ENCODE assay signal across 8 cellular contexts in the genomic region with DNA sequence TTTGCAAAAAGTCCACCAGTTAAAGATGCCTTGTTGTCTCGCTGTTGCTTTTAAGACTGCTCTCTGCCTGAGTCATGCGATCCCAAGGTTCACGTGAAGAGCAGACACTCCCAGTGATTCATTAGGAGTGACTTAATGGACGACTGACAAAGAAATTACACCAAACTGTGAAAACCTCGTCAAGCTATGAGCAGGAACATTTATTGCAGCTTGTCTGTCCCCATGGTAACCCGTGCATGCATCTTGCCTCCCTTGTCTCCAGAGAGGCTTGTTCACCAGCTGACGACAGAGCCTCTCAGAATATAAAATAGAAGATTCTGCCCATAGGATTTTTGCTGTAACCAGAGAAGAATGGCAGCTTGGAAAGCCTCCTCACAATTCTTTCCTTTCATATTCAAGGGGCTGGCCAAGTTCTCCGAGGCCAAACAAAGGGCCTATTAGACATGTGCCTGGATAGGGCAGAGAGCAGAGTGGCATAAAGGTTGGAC.
DNase-seq lines count a peak whose midpoint lies in the region; TF ChIP-seq lines count a peak whose summit lies in the region.

No MANE protein-coding gene starts in this region.

- no peaks in the 10 kb centered on the region for H3K9me3 Mint-ChIP-seq in neural crest cell
- no peaks in the 10 kb centered on the region for H3K9me3 Mint-ChIP-seq in activated naive CD4-positive, alpha-beta T cell treated with anti-CD3 and anti-CD28 coated beads for 36 hours
- H3K9me3 Mint-ChIP-seq in activated T-helper 1 cell treated with anti-CD3 and anti-CD28 coated beads, Interleukin-12 subunit alpha, Interleukin-12 subunit beta, Interleukin-2, Interleukin-4 antibody, amounts not matched to agents 30 ng/mL and 10 ng/mL and 1 ng/mL, durations not matched to agents 14 hours and 24 hours and 36 hours: no peaks in the 10 kb centered on the region

- H3K36me3 Mint-ChIP-seq in neural crest cell (ENCODE audit: low read depth): no peaks in the 10 kb centered on the region
- H3K36me3 Mint-ChIP-seq in activated naive CD4-positive, alpha-beta T cell treated with anti-CD3 and anti-CD28 coated beads for 36 hours (ENCODE audit: low read depth): no peaks in the 10 kb centered on the region
- no peaks in the 10 kb centered on the region for H3K36me3 Mint-ChIP-seq in activated T-helper 1 cell treated with anti-CD3 and anti-CD28 coated beads, Interleukin-12 subunit alpha, Interleukin-12 subunit beta, Interleukin-2, Interleukin-4 antibody, amounts not matched to agents 30 ng/mL and 10 ng/mL and 1 ng/mL, durations not matched to agents 14 hours and 24 hours and 36 hours (ENCODE audit: low read depth)

- H3K27ac ChIP-seq in epithelial cell of prostate: peak overlapping the region; percentile 61

- CTCF ChIA-PET in activated naive CD4-positive, alpha-beta T cell treated with anti-CD3 and anti-CD28 coated beads for 36 hours (lab: Charles Lee): no interaction called here

- TF ChIP-seq CTCF in neural crest cell (conservative IDR thresholded peaks at IDR 0.05): no peak

- H3K27ac Mint-ChIP-seq in neural crest cell (ENCODE audit: unreplicated experiment): peak overlapping the region; percentile 72
- H3K27ac Mint-ChIP-seq in activated naive CD4-positive, alpha-beta T cell treated with anti-CD3 and anti-CD28 coated beads for 36 hours: no peak overlapping the region
- H3K27ac Mint-ChIP-seq in activated T-helper 1 cell treated with anti-CD3 and anti-CD28 coated beads, Interleukin-12 subunit alpha, Interleukin-12 subunit beta, Interleukin-2, Interleukin-4 antibody, amounts not matched to agents 30 ng/mL and 10 ng/mL and 1 ng/mL, durations not matched to agents 14 hours and 24 hours and 36 hours: no peak overlapping the region

- DNase-seq in COLO668 (lab: John Stamatoyannopoulos, UW; ENCODE audit: unreplicated experiment) (peak; percentile 1), NCI-H226 (peak; percentile 54), epithelial cell of prostate (ENCODE audit: low read depth, low spot score) (peak; percentile 97), neural crest cell (ENCODE audit: low read depth, low spot score) (peak; percentile 28), SKM-1 (lab: John Stamatoyannopoulos, UW; ENCODE audit: unreplicated experiment) (no peak)
- no peak for DNase-seq in activated naive CD4-positive, alpha-beta T cell treated with anti-CD3 and anti-CD28 coated beads for 36 hours
- no peak for DNase-seq in activated T-helper 1 cell treated with anti-CD3 and anti-CD28 coated beads, Interleukin-12 subunit alpha, Interleukin-12 subunit beta, Interleukin-2, Interleukin-4 antibody, amounts not matched to agents 30 ng/mL and 10 ng/mL and 1 ng/mL, durations not matched to agents 14 hours and 24 hours and 36 hours (ENCODE audit: low spot score)
- no peak for DNase-seq in activated CD4-positive, alpha-beta T cell treated with anti-CD3 and anti-CD28 coated beads for 4 hours

- intact Hi-C loops in activated naive CD4-positive, alpha-beta T cell treated with anti-CD3 and anti-CD28 coated beads for 36 hours (cut with micrococcal nuclease): no loop called here
- intact Hi-C loops in activated T-helper 1 cell treated with anti-CD3 and anti-CD28 coated beads, Interleukin-12 subunit alpha, Interleukin-12 subunit beta, Interleukin-2, Interleukin-4 antibody, amounts not matched to agents 30 ng/mL and 10 ng/mL and 1 ng/mL, durations not matched to agents 14 hours and 24 hours and 36 hours (cut with micrococcal nuclease): no loop called here

- H3K4me1 Mint-ChIP-seq in neural crest cell: peaks cover 38% of the 10 kb centered on the region
- H3K4me1 Mint-ChIP-seq in activated naive CD4-positive, alpha-beta T cell treated with anti-CD3 and anti-CD28 coated beads for 36 hours (ENCODE audit: low read depth): no peaks in the 10 kb centered on the region
- no peaks in the 10 kb centered on the region for H3K4me1 Mint-ChIP-seq in activated T-helper 1 cell treated with anti-CD3 and anti-CD28 coated beads, Interleukin-12 subunit alpha, Interleukin-12 subunit beta, Interleukin-2, Interleukin-4 antibody, amounts not matched to agents 30 ng/mL and 10 ng/mL and 1 ng/mL, durations not matched to agents 14 hours and 24 hours and 36 hours (ENCODE audit: low read depth)

- peak overlapping the region; percentile 28 for H3K4me3 Mint-ChIP-seq in neural crest cell
- no peak overlapping the region for H3K4me3 Mint-ChIP-seq in activated naive CD4-positive, alpha-beta T cell treated with anti-CD3 and anti-CD28 coated beads for 36 hours
- H3K4me3 Mint-ChIP-seq in activated T-helper 1 cell treated with anti-CD3 and anti-CD28 coated beads, Interleukin-12 subunit alpha, Interleukin-12 subunit beta, Interleukin-2, Interleukin-4 antibody, amounts not matched to agents 30 ng/mL and 10 ng/mL and 1 ng/mL, durations not matched to agents 14 hours and 24 hours and 36 hours: no peak overlapping the region

- peaks cover 91% of the 10 kb centered on the region for H3K27me3 Mint-ChIP-seq in neural crest cell (ENCODE audit: low read depth)
- H3K27me3 Mint-ChIP-seq in activated naive CD4-positive, alpha-beta T cell treated with anti-CD3 and anti-CD28 coated beads for 36 hours (ENCODE audit: low read depth): peaks cover 7% of the 10 kb centered on the region
- peaks cover 2% of the 10 kb centered on the region for H3K27me3 Mint-ChIP-seq in activated T-helper 1 cell treated with anti-CD3 and anti-CD28 coated beads, Interleukin-12 subunit alpha, Interleukin-12 subunit beta, Interleukin-2, Interleukin-4 antibody, amounts not matched to agents 30 ng/mL and 10 ng/mL and 1 ng/mL, durations not matched to agents 14 hours and 24 hours and 36 hours (ENCODE audit: insufficient read depth)

Comparison
In these comparisons a context has a peak if more than half of its experiments do, and no peak if none do; other contexts are left out.
1. DNase-seq: peak in COLO668 (single experiment), NCI-H226 (single experiment), epithelial cell of prostate (single experiment) and neural crest cell (single experiment); none in activated naive CD4-positive, alpha-beta T cell treated with anti-CD3 and anti-CD28 coated beads for 36 hours (single experiment), activated T-helper 1 cell treated with anti-CD3 and anti-CD28 coated beads, Interleukin-12 subunit alpha, Interleukin-12 subunit beta, Interleukin-2, Interleukin-4 antibody, amounts not matched to agents 30 ng/mL and 10 ng/mL and 1 ng/mL, durations not matched to agents 14 hours and 24 hours and 36 hours (single experiment), SKM-1 (single experiment) and activated CD4-positive, alpha-beta T cell treated with anti-CD3 and anti-CD28 coated beads for 4 hours (0 of 2).